9 cellular contexts compared by ENCODE assay signal in the genomic region with DNA sequence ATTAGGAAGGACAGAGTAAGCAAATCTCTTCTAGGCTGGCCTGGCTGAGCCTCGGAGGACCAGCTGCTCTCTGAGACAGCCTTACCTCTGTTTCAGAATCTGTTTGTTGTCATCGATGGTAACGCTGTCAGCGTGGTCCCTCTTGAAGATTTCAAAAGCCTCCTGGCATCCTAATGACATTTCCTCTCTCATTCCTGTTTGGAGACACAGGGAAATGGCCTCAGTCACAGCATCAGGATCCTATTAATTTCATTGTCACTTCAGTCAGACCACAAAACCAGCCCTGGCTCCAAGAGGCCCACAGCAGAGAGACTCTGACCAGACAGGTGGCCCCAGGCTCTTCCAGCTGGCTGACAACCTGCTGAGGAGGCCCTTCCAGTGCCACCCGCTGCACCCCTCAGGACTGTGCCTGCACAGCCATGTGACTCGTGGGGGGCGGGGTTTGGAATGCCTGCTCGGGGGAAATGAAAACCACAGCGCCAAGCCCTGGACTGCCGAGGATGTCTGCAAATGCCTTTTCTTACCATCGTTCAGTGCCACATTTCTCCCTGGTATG.
A peak's percentile ranks its signal among the peaks of the same experiment; 100 is the strongest.
DNase-seq lines count a peak whose midpoint lies in the region; ATAC-seq, FAIRE-seq and TF ChIP-seq lines count a peak whose summit lies in the region.
"Had no signal": no experiment of that assay in that cellular context is flagged by ENCODE, and none has a peak within 500 bp of the region (broad histone marks: within the 10 kb centered on the region; RNA-seq: fewer than 3 reads in every experiment).

No MANE protein-coding gene starts in this region.

- H3K27ac ChIP-seq in pancreas = no peak overlapping the region
- H3K27ac ChIP-seq: neutrophil had no signal

- no peaks in the 10 kb centered on the region for H3K27me3 ChIP-seq in pancreas

- 78 to 80% methylated on average over 11 of the region's 11 CpGs for WGBS in pancreas, 2 donors

- no peaks in the 10 kb centered on the region for H3K9me3 ChIP-seq in pancreas
- H3K9me3 ChIP-seq: neutrophil had no signal

- intact Hi-C loops in pancreas (cut with DNase I) = no loop called here

- H3K4me3 ChIP-seq in epithelial cell of esophagus (ENCODE audit: low read length) (no peak overlapping the region), pancreas (no peak overlapping the region)

- TF ChIP-seq CTCF in epithelial cell of esophagus (IDR thresholded peaks at IDR 0.05; ENCODE audit: insufficient read depth, low read depth, low read length, missing control alignments) (no peak), pancreas (IDR thresholded peaks at IDR 0.05) (no peak)

- ATAC-seq in pancreas = peak in 3 of 4 donors; percentile 50 to 57 (median 56)

- no peaks in the 10 kb centered on the region for H3K4me1 ChIP-seq in pancreas

- no peaks in the 10 kb centered on the region for H3K36me3 ChIP-seq in pancreas
- H3K36me3 ChIP-seq: neutrophil had no signal

- peak; percentile 62 for DNase-seq in Daoy (ENCODE audit: low read depth)
- peak; percentile 63 for DNase-seq in NCI-H345 treated with DMSO at 0.1 percent for 48 hours (lab: John Stamatoyannopoulos, UW; ENCODE audit: unreplicated experiment)
- peak; percentile 28 for DNase-seq in epithelial cell of esophagus (ENCODE audit: low read depth)
- DNase-seq in pancreas = peak in 3 of 6 donors; percentile 6 to 24 (median 20)
- no peak for DNase-seq in GM19239 (ENCODE audit: insufficient read length, low spot score)
- no peak for DNase-seq in 8988T
- no peak for DNase-seq in stimulated activated CD4-positive, alpha-beta T cell treated with anti-CD3 and anti-CD28 coated beads, Interleukin-4, amount 100 ng/mL, for 4 hours
- no peak for DNase-seq in stimulated activated CD4-positive, alpha-beta T cell treated with anti-CD3 and anti-CD28 coated beads, Interleukin-4, amount 100 ng/mL, for 24 hours

- FAIRE-seq in pancreas (lab: Jason Lieb, UNC) = no peak
- FAIRE-seq in GM19239 (lab: Jason Lieb, UNC) = no peak

Comparison
In these comparisons a context has a peak if more than half of its experiments do, and no peak if none do; other contexts are left out.
1. DNase-seq: peak in Daoy (single experiment), NCI-H345 treated with DMSO at 0.1 percent for 48 hours (single experiment) and epithelial cell of esophagus (single experiment); none in GM19239 (single experiment), 8988T (single experiment), stimulated activated CD4-positive, alpha-beta T cell treated with anti-CD3 and anti-CD28 coated beads, Interleukin-4, amount 100 ng/mL, for 4 hours (0 of 2) and stimulated activated CD4-positive, alpha-beta T cell treated with anti-CD3 and anti-CD28 coated beads, Interleukin-4, amount 100 ng/mL, for 24 hours (single experiment).